23 cellular contexts compared by ENCODE assay signal in the genomic region with DNA sequence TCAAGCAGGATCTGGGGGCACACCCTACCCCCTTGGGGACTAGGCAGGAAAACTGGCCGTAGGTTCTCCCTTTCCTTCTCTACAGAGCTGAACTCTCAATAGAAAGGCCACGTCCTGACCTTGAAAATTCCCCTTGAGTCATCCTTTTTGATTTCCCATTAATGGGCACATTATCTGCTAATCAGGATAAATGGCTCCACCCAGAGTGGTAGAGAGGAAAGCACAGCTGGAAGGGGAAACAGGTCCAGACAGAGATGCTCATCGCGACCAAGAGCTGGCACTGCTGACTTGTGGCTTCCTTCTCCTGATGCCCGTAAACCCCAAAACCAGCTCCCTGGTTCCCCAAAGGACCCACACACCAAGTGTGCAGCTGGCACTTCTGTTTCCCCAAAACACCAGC.
A peak's percentile ranks its signal among the peaks of the same experiment; 100 is the strongest.
DNase-seq lines count a peak whose midpoint lies in the region; ATAC-seq, FAIRE-seq and TF ChIP-seq lines count a peak whose summit lies in the region.
"Had no signal": no experiment of that assay in that cellular context is flagged by ENCODE, and none has a peak within 500 bp of the region (broad histone marks: within the 10 kb centered on the region; RNA-seq: fewer than 3 reads in every experiment).

No MANE protein-coding gene starts in this region.

- no peak for TF ChIP-seq RAD21 in HepG2 (CRISPR knock-in tag; IDR thresholded peaks at IDR 0.05)

- H3K4me3 Mint-ChIP-seq in osteocyte (ENCODE audit: unreplicated experiment): no peak overlapping the region
- H3K4me3 Mint-ChIP-seq: B cell; stimulated activated naive B cell treated with anti-CD40 and anti-IgM and Interleukin-4, amounts not matched to agents 10 μg/mL and 1 μg/mL and 100 μg/mL, for 72 hours had no signal

- FAIRE-seq in HepG2 (lab: Jason Lieb, UNC): no peak
- FAIRE-seq: D721Med had no signal

- no peak overlapping the region for H3K27ac Mint-ChIP-seq in osteocyte (ENCODE audit: unreplicated experiment)
- H3K27ac Mint-ChIP-seq: B cell; stimulated activated naive B cell treated with anti-CD40 and anti-IgM and Interleukin-4, amounts not matched to agents 10 μg/mL and 1 μg/mL and 100 μg/mL, for 72 hours had no signal

- H3K27ac ChIP-seq in DND-41 (ENCODE audit: low read length): no peak overlapping the region
- H3K27ac ChIP-seq in RWPE2 (ENCODE audit: poor library complexity, severe bottlenecking): no peak overlapping the region
- H3K27ac ChIP-seq in HepG2 (ENCODE audit: extremely low read length, insufficient read depth, low read length): no peak overlapping the region
- H3K27ac ChIP-seq: heart left ventricle, neutrophil, right atrium auricular region had no signal

- in situ Hi-C loops in HepG2 (cut with HindIII; ENCODE audit: extremely low pct_ligation_motif_present, low pct_unique_long_range_greater_than_20kb): no loop called here

- POLR2A ChIA-PET in HepG2 (lab: Yijun Ruan, JAX): no interaction called here

- no peak overlapping the region for H3K4me2 ChIP-seq in DND-41 (ENCODE audit: insufficient read depth, low read length)
- no peak overlapping the region for H3K4me2 ChIP-seq in HepG2 (ENCODE audit: low read depth, low read length)

- H3K9me3 Mint-ChIP-seq in osteocyte (ENCODE audit: unreplicated experiment): no peaks in the 10 kb centered on the region
- H3K9me3 Mint-ChIP-seq: stimulated activated naive B cell treated with anti-CD40 and anti-IgM and Interleukin-4, amounts not matched to agents 10 μg/mL and 1 μg/mL and 100 μg/mL, for 72 hours had no signal

- H3K9me3 ChIP-seq in DND-41 (ENCODE audit: insufficient read depth, low read length, severe bottlenecking) (no peaks in the 10 kb centered on the region), RWPE2 (ENCODE audit: severe bottlenecking) (no peaks in the 10 kb centered on the region), HepG2 (ENCODE audit: low read length) (no peaks in the 10 kb centered on the region)
- H3K9me3 ChIP-seq: heart left ventricle, neutrophil, right atrium auricular region had no signal

- no peaks in the 10 kb centered on the region for H3K27me3 ChIP-seq in DND-41 (ENCODE audit: insufficient read depth, low read length, poor library complexity)
- no peaks in the 10 kb centered on the region for H3K27me3 ChIP-seq in RWPE2 (ENCODE audit: insufficient read depth, poor library complexity, severe bottlenecking)
- H3K27me3 ChIP-seq in HepG2 (ENCODE audit: control insufficient read depth in 1 of 2, insufficient read depth in 2 of 2, low read length in 2 of 2): no peaks in the 10 kb centered on the region
- H3K27me3 ChIP-seq: neutrophil, right atrium auricular region had no signal

- H3K4me3 ChIP-seq in DND-41 (ENCODE audit: low read depth in 1 of 2, low read length in 2 of 2): no peak overlapping the region
- H3K4me3 ChIP-seq in RWPE2 (ENCODE audit: severe bottlenecking): no peak overlapping the region
- H3K4me3 ChIP-seq in fibroblast of mammary gland (ENCODE audit: control insufficient read depth, low read depth, low read length): no peak overlapping the region
- no peak overlapping the region for H3K4me3 ChIP-seq in HepG2 (replicated peaks in 1 of 3; ENCODE audit: insufficient read depth in 1 of 3, low read depth in 2 of 3, low read length in 3 of 3)
- H3K4me3 ChIP-seq: heart left ventricle, right atrium auricular region had no signal

- H3K4me1 Mint-ChIP-seq in osteocyte (ENCODE audit: unreplicated experiment): peaks cover 31% of the 10 kb centered on the region
- H3K4me1 Mint-ChIP-seq: B cell; stimulated activated naive B cell treated with anti-CD40 and anti-IgM and Interleukin-4, amounts not matched to agents 10 μg/mL and 1 μg/mL and 100 μg/mL, for 72 hours had no signal

- BruUV-seq in HepG2 (replicated peaks; lab: Mats Ljungman, UMichigan): no TSS peak

- intact Hi-C loops in posterior cingulate gyrus (cut with DNase I) (no loop called here), HepG2 (cut with micrococcal nuclease; ENCODE audit: unreplicated experiment) (no loop called here)

- CTCF ChIA-PET in HepG2 (lab: Yijun Ruan, JAX; ENCODE audit: low intra/inter-chr PET ratio, low total read pairs): no interaction called here

- 49% methylated on average over 5 of the region's 5 CpGs for WGBS in HepG2 (ENCODE audit: low lambda C conversion rate)

- no peaks in the 10 kb centered on the region for H3K4me1 ChIP-seq in DND-41 (ENCODE audit: insufficient read depth, low read length)
- no peaks in the 10 kb centered on the region for H3K4me1 ChIP-seq in RWPE2 (ENCODE audit: insufficient read depth, poor library complexity, severe bottlenecking)
- no peaks in the 10 kb centered on the region for H3K4me1 ChIP-seq in HepG2 (ENCODE audit: insufficient read depth, low read length)
- H3K4me1 ChIP-seq: heart left ventricle, right atrium auricular region had no signal

- TF ChIP-seq CTCF in DND-41 (IDR thresholded peaks at IDR 0.05; ENCODE audit: borderline replicate concordance, extremely low read depth, low read length, poor library complexity, severe bottlenecking) (peak; percentile 13), RWPE2 (IDR thresholded peaks at IDR 0.05; ENCODE audit: poor library complexity, severe bottlenecking) (peak; percentile 33), fibroblast of mammary gland (conservative IDR thresholded peaks at IDR 0.05; ENCODE audit: control insufficient read depth, insufficient read depth, low read depth, low read length) (peak; percentile 34), osteocyte (IDR thresholded peaks at IDR 0.05) (peak; percentile 18), HepG2 (CRISPR knock-in tag; IDR thresholded peaks at IDR 0.05) (no peak)

- no peak for TF ChIP-seq POLR2A in HepG2 (IDR thresholded peaks at IDR 0.05; ENCODE audit: insufficient read depth in 1 of 2, low read depth in 2 of 2, low read length in 2 of 2)

- DNase-seq in DND-41 (no peak), RWPE2 (ENCODE audit: low spot score) (no peak), fibroblast of mammary gland (ENCODE audit: low read depth) (peak; percentile 48), osteocyte (ENCODE audit: extremely low spot score, unreplicated experiment) (no peak), NCI-H1092 (lab: John Stamatoyannopoulos, UW) (no peak), posterior cingulate gyrus (no peak), HepG2 (ENCODE audit: low spot score) (no peak)
- no peak for DNase-seq in stimulated activated CD4-positive, alpha-beta T cell treated with anti-CD3 and anti-CD28 coated beads, Interleukin-2, amount 100 ng/mL, for 24 hours
- DNase-seq: activated CD4-positive, alpha-beta T cell treated with anti-CD3 and anti-CD28 coated beads for 48 hours; activated CD8-positive, alpha-beta memory T cell treated with anti-CD3 and anti-CD28 coated beads, Interleukin-2, amount 50 U/mL, for 4 hours; GDM1; heart left ventricle; left ventricle myocardium superior; MV-4-11; NCI-H1930; NCI-H446 treated with DMSO at 0.1 percent for 48 hours; stimulated activated naive B cell treated with anti-CD40 and anti-IgM and Interleukin-4, amounts not matched to agents 10 μg/mL and 1 μg/mL and 100 μg/mL, for 72 hours; T-helper 1 cell had no signal

- no peaks in the 10 kb centered on the region for H3K36me3 Mint-ChIP-seq in osteocyte (ENCODE audit: unreplicated experiment)
- H3K36me3 Mint-ChIP-seq: stimulated activated naive B cell treated with anti-CD40 and anti-IgM and Interleukin-4, amounts not matched to agents 10 μg/mL and 1 μg/mL and 100 μg/mL, for 72 hours had no signal

- no peak for TF ChIP-seq EP300 in HepG2 (IDR thresholded peaks at IDR 0.05; ENCODE audit: low read depth in 2 of 2, low read length in 2 of 2)
- TF ChIP-seq EP300 in HepG2 (CRISPR knock-in tag; IDR thresholded peaks at IDR 0.05; ENCODE audit: borderline replicate concordance): no peak

- H3K36me3 ChIP-seq in DND-41 (ENCODE audit: insufficient read depth, low read length) (no peaks in the 10 kb centered on the region), RWPE2 (ENCODE audit: low read depth) (no peaks in the 10 kb centered on the region), HepG2 (replicated peaks in 1 of 2; ENCODE audit: control insufficient read depth in 1 of 2, insufficient read depth in 2 of 2, low read length in 2 of 2) (no peaks in the 10 kb centered on the region)
- H3K36me3 ChIP-seq: heart left ventricle, neutrophil, right atrium auricular region had no signal

- H2AFZ ChIP-seq in DND-41 (ENCODE audit: low read depth, low read length): no peak overlapping the region
- no peak overlapping the region for H2AFZ ChIP-seq in HepG2 (ENCODE audit: low read length)

- H3K9ac ChIP-seq in DND-41 (ENCODE audit: low read depth, low read length) (no peak overlapping the region), HepG2 (ENCODE audit: insufficient read depth, low read depth, low read length) (no peak overlapping the region)

- H4K20me1 ChIP-seq in DND-41 (ENCODE audit: insufficient read depth, low read length): no peaks in the 10 kb centered on the region
- H4K20me1 ChIP-seq in HepG2 (ENCODE audit: insufficient read depth, low read length): no peaks in the 10 kb centered on the region

- no peak for ATAC-seq in DND-41 (ENCODE audit: insufficient read depth, low read depth)
- ATAC-seq in RWPE2 (ENCODE audit: low read depth): peak; percentile 25; the same call in 1 of the 3 replicates
- ATAC-seq in HepG2: no peak
- ATAC-seq: HCT116; heart left ventricle; left ventricle myocardium superior; stimulated activated naive B cell treated with anti-CD40 and anti-IgM and Interleukin-4, amounts not matched to agents 10 μg/mL and 1 μg/mL and 100 μg/mL, for 72 hours had no signal

- no peaks in the 10 kb centered on the region for H3K27me3 Mint-ChIP-seq in osteocyte (ENCODE audit: unreplicated experiment)

- H3K79me2 ChIP-seq in DND-41 (ENCODE audit: insufficient read depth, low read length) (no peaks in the 10 kb centered on the region), HepG2 (ENCODE audit: insufficient read depth, low read length) (no peaks in the 10 kb centered on the region)

TF ChIP-seq in HepG2, 621 proteins besides CTCF, POLR2A, EP300 and RAD21:
- TF ChIP-seq ZNF547 (CRISPR knock-in tag; IDR thresholded peaks at IDR 0.05) (no peak), NFIC (IDR thresholded peaks at IDR 0.05; ENCODE audit: low read length) (no peak), HNRNPLL (IDR thresholded peaks at IDR 0.05; ENCODE audit: low read depth, low read length, poor library complexity, severe bottlenecking) (no peak), ERF (CRISPR knock-in tag; IDR thresholded peaks at IDR 0.05) (no peak), ZNF451 (CRISPR knock-in tag; IDR thresholded peaks at IDR 0.05) (no peak), HNF4A (CRISPR knock-in tag; IDR thresholded peaks at IDR 0.05) (no peak), ZNF180 (CRISPR knock-in tag; IDR thresholded peaks at IDR 0.05; ENCODE audit: borderline replicate concordance, low read depth) (no peak), TOE1 (CRISPR knock-in tag; IDR thresholded peaks at IDR 0.05) (no peak), THAP11 (CRISPR knock-in tag; IDR thresholded peaks at IDR 0.05) (no peak), ZNF772 (CRISPR knock-in tag; IDR thresholded peaks at IDR 0.05) (no peak)
